ENCODE assay signal across 10 cellular contexts in genomic region chr12:95918194-95918993, GRCh38. TPM values are rescaled to one million over a fixed set of nuclear protein-coding genes. Genes with fewer than 3 reads are reported as not detected.
DNase-seq lines count a peak whose midpoint lies in the region; ATAC-seq, FAIRE-seq and TF ChIP-seq lines count a peak whose summit lies in the region.
"Had no signal": no experiment of that assay in that cellular context is flagged by ENCODE, and none has a peak within 500 bp of the region (broad histone marks: within the 10 kb centered on the region; RNA-seq: fewer than 3 reads in every experiment).

No MANE protein-coding gene starts in this region.

- intact Hi-C loops in body of pancreas (cut with DNase I): loop anchor here (10.0 kb wide), 1 partner anchor 76 kb away; the partner anchor contains the start of gene HAL

- no peaks in the 10 kb centered on the region for H4K20me1 ChIP-seq in SU-DHL-6 (ENCODE audit: low read depth, low read length)
- H4K20me1 ChIP-seq: BLaER1 treated with 17β-estradiol and CSF1 and Interleukin-3, amounts not matched to agents 10 nM and 100 nM had no signal

- no peaks in the 10 kb centered on the region for H3K79me2 ChIP-seq in SU-DHL-6 (ENCODE audit: insufficient read depth, low read length)

- no peaks in the 10 kb centered on the region for H3K36me3 ChIP-seq in HEK293 (ENCODE audit: control insufficient read depth in 2 of 2, insufficient read depth in 1 of 2, low read length in 2 of 2)
- no peaks in the 10 kb centered on the region for H3K36me3 ChIP-seq in SU-DHL-6 (ENCODE audit: low read length)
- no peaks in the 10 kb centered on the region for H3K36me3 ChIP-seq in body of pancreas (replicated peaks in 1 of 2; ENCODE audit: insufficient read depth in 1 of 2, low read depth in 2 of 2)
- H3K36me3 ChIP-seq: BLaER1 treated with 17β-estradiol and CSF1 and Interleukin-3, amounts not matched to agents 10 nM and 100 nM had no signal

- H3K9me3 ChIP-seq in HEK293 (ENCODE audit: control insufficient read depth, insufficient read depth, low read depth, low read length) (no peaks in the 10 kb centered on the region), SU-DHL-6 (ENCODE audit: insufficient read depth, low read length) (no peaks in the 10 kb centered on the region), body of pancreas (no peaks in the 10 kb centered on the region)

- H3F3A ChIP-seq in SU-DHL-6 (ENCODE audit: insufficient read depth): no peaks in the 10 kb centered on the region

- no peaks in the 10 kb centered on the region for H3K4me1 ChIP-seq in HEK293 (ENCODE audit: control insufficient read depth, insufficient read depth, low read length)
- H3K4me1 ChIP-seq in body of pancreas: no peaks in the 10 kb centered on the region

- H3K27ac ChIP-seq in HEK293 (ENCODE audit: extremely low read depth, low read depth, low read length) (no peak overlapping the region), SU-DHL-6 (ENCODE audit: low read depth, low read length) (no peak overlapping the region), body of pancreas (no peak overlapping the region)
- H3K27ac ChIP-seq: BLaER1 treated with 17β-estradiol and CSF1 and Interleukin-3, amounts not matched to agents 10 nM and 100 nM had no signal

- DNase-seq in DMS79 treated with DMSO at 0.1 percent for 48 hours (lab: John Stamatoyannopoulos, UW) (peak; percentile 37), DMS79 (lab: John Stamatoyannopoulos, UW) (no peak), NCI-H1092 treated with DMSO at 0.1 percent for 48 hours (lab: John Stamatoyannopoulos, UW) (peak; percentile 46), body of pancreas (peak; percentile 34 to 65 (median 53))
- DNase-seq in stimulated activated CD4-positive, alpha-beta T cell treated with anti-CD3 and anti-CD28 coated beads, Interleukin-4, amount 100 ng/mL, for 24 hours: peak; percentile 48

- ATAC-seq in body of pancreas: peak; percentile 78

- CTCF ChIA-PET in HEK293 (lab: Yijun Ruan, JAX): interaction anchor here (0.6 to 3.7 kb wide), 35 partner anchors 8 to 815 kb away, joined by 3 to 58 read pairs (median 4); partner anchors contain the start of genes AMDHD1, CCDC38 and HAL

- FAIRE-seq in islet of Langerhans (lab: Jason Lieb, UNC): peak; percentile 80

- POLR2A ChIA-PET in HEK293 (lab: Yijun Ruan, JAX): interaction anchor here (0.8 kb wide), 1 partner anchor 41 kb away, joined by 3 read pairs; no protein-coding TSS in a partner anchor

- H3K4me3 ChIP-seq in HEK293 (ENCODE audit: low read depth, low read length) (no peak overlapping the region), SU-DHL-6 (ENCODE audit: insufficient read depth, low read length, poor library complexity, severe bottlenecking) (no peak overlapping the region), body of pancreas (no peak overlapping the region)
- H3K4me3 ChIP-seq: BLaER1 treated with 17β-estradiol and CSF1 and Interleukin-3, amounts not matched to agents 10 nM and 100 nM had no signal

- no peak overlapping the region for H3K9ac ChIP-seq in SU-DHL-6 (ENCODE audit: low read length)
- H3K9ac ChIP-seq: BLaER1 treated with 17β-estradiol and CSF1 and Interleukin-3, amounts not matched to agents 10 nM and 100 nM had no signal

- H3K27me3 ChIP-seq in SU-DHL-6 (ENCODE audit: low read length) (no peaks in the 10 kb centered on the region), body of pancreas (no peaks in the 10 kb centered on the region)
- H3K27me3 ChIP-seq: BLaER1 treated with 17β-estradiol and CSF1 and Interleukin-3, amounts not matched to agents 10 nM and 100 nM had no signal

- TF ChIP-seq CTCF in HEK293 (tag by site-specific recombination; IDR thresholded peaks at IDR 0.05) (peak; percentile 71; the same call in 1 of the 2 replicates), SU-DHL-6 (IDR thresholded peaks at IDR 0.05; ENCODE audit: insufficient read depth, low read length, poor library complexity, severe bottlenecking) (peak; percentile 70), body of pancreas (IDR thresholded peaks at IDR 0.05) (peak; percentile 42 to 89 (median 79))

- no peak overlapping the region for H3K4me2 ChIP-seq in SU-DHL-6 (ENCODE audit: low read depth, low read length, poor library complexity, severe bottlenecking)
- H3K4me2 ChIP-seq: BLaER1 treated with 17β-estradiol and CSF1 and Interleukin-3, amounts not matched to agents 10 nM and 100 nM had no signal

- no peaks in the 10 kb centered on the region for H3K9me2 ChIP-seq in SU-DHL-6 (replicated peaks; ENCODE audit: insufficient read depth, low read length)

- WGBS in body of pancreas, 2 donors: 22% methylated on average over 7 of the region's 7 CpGs

- no peak overlapping the region for H2AFZ ChIP-seq in SU-DHL-6 (ENCODE audit: low read depth, low read length, severe bottlenecking)

- no peak for TF ChIP-seq POLR2A in body of pancreas (IDR thresholded peaks at IDR 0.05)

TF ChIP-seq in HEK293, 187 proteins besides CTCF, POLR2A, EP300 and RAD21:
- TF ChIP-seq ZNF19 (tag by site-specific recombination; IDR thresholded peaks at IDR 0.05; ENCODE audit: low read depth): no peak
- TF ChIP-seq, protein P1, sequence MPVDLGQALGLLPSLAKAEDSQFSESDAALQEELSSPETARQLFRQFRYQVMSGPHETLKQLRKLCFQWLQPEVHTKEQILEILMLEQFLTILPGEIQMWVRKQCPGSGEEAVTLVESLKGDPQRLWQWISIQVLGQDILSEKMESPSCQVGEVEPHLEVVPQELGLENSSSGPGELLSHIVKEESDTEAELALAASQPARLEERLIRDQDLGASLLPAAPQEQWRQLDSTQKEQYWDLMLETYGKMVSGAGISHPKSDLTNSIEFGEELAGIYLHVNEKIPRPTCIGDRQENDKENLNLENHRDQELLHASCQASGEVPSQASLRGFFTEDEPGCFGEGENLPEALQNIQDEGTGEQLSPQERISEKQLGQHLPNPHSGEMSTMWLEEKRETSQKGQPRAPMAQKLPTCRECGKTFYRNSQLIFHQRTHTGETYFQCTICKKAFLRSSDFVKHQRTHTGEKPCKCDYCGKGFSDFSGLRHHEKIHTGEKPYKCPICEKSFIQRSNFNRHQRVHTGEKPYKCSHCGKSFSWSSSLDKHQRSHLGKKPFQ (tag by site-specific recombination; IDR thresholded peaks at IDR 0.05): peak; percentile 93
- TF ChIP-seq ZNF660 (tag by site-specific recombination; IDR thresholded peaks at IDR 0.05): 0 out of 2 replicates have a peak, but pooled peaks have one; percentile 40
- 0 out of 2 replicates have a peak, but pooled peaks have one; percentile 42 for TF ChIP-seq ZNF24 (tag by site-specific recombination; IDR thresholded peaks at IDR 0.05)
- peak; percentile 79; the same call in 1 of the 2 replicates for TF ChIP-seq ZSCAN30 (tag by site-specific recombination; IDR thresholded peaks at IDR 0.05)
- peak; percentile 86 for TF ChIP-seq ZNF654 (tag by site-specific recombination; IDR thresholded peaks at IDR 0.05; ENCODE audit: low read depth)

RNA-seq across cellular contexts. Expression of gene CCDC38, which starts 24.0 kb away (rescaled TPM):
- not detected for total RNA-seq in body of pancreas
- total RNA-seq: glomerular endothelial cell had no signal

RNA-seq across cellular contexts. Expression of gene AMDHD1, which starts 24.7 kb away (rescaled TPM):
- total RNA-seq in body of pancreas: 1 to 10 TPM; 4.4 to 4.6 TPM
- total RNA-seq: glomerular endothelial cell had no signal

RNA-seq across cellular contexts. Expression of gene SNRPF, which starts 59.6 kb away (rescaled TPM):
- 1 to 10 TPM; 6.7 to 7.6 TPM for total RNA-seq in body of pancreas
